Comparison of ENCODE assay signal across 14 cellular contexts in genomic region chr4:11106190-11106589, GRCh38.
DNase-seq lines count a peak whose midpoint lies in the region; ATAC-seq lines count a peak whose summit lies in the region.
"Had no signal": no experiment of that assay in that cellular context is flagged by ENCODE, and none has a peak within 500 bp of the region (broad histone marks: within the 10 kb centered on the region; RNA-seq: fewer than 3 reads in every experiment).

No MANE protein-coding gene starts in this region.

- no peaks in the 10 kb centered on the region for H3K27me3 Mint-ChIP-seq in activated T-helper 17 cell treated with anti-CD3 and anti-CD28 coated beads, Interleukin-2, amount 50 U/mL, for 72 hours
- H3K27me3 Mint-ChIP-seq in stimulated activated naive B cell treated with anti-CD40 and anti-IgM and Interleukin-4, amounts not matched to agents 10 μg/mL and 1 μg/mL and 100 μg/mL, for 72 hours = no peaks in the 10 kb centered on the region
- H3K27me3 Mint-ChIP-seq: T-cell had no signal

- DNase-seq in NCI-H2171 treated with DMSO at 0.1 percent for 48 hours (lab: John Stamatoyannopoulos, UW) (peak; percentile 6), NCI-H2171 (lab: John Stamatoyannopoulos, UW) (no peak), Ammon's horn (ENCODE audit: low spot score) (no peak), dermis blood vessel endothelial cell (no peak)
- no peak for DNase-seq in stimulated activated naive B cell treated with anti-CD40 and anti-IgM and Interleukin-4, amounts not matched to agents 10 μg/mL and 1 μg/mL and 100 μg/mL, for 72 hours
- DNase-seq: activated CD4-positive, alpha-beta T cell treated with anti-CD3 and anti-CD28 coated beads for 1 hour; NCI-H345; nucleus accumbens; T-cell; testis had no signal

- no peaks in the 10 kb centered on the region for H3K4me1 Mint-ChIP-seq in activated T-helper 17 cell treated with anti-CD3 and anti-CD28 coated beads, Interleukin-2, amount 50 U/mL, for 72 hours
- H3K4me1 Mint-ChIP-seq in stimulated activated naive B cell treated with anti-CD40 and anti-IgM and Interleukin-4, amounts not matched to agents 10 μg/mL and 1 μg/mL and 100 μg/mL, for 72 hours = peaks cover 14 to 40% of the 10 kb centered on the region in 2 donors
- H3K4me1 Mint-ChIP-seq: T-cell had no signal

- peak; percentile 70 for ATAC-seq in HG03159 (IDR thresholded peaks at IDR 0.05; ENCODE audit: unreplicated experiment)
- peak; percentile 39 for ATAC-seq in activated T-helper 17 cell treated with anti-CD3 and anti-CD28 coated beads, Interleukin-2, amount 50 U/mL, for 72 hours (replicated peaks)
- peak; percentile 71 to 83 for ATAC-seq in stimulated activated naive B cell treated with anti-CD40 and anti-IgM and Interleukin-4, amounts not matched to agents 10 μg/mL and 1 μg/mL and 100 μg/mL, for 72 hours (replicated peaks)
- ATAC-seq in HG03097 (IDR thresholded peaks at IDR 0.05; ENCODE audit: low FRiP score, unreplicated experiment) = no peak
- ATAC-seq: T-cell had no signal

- H3K27ac Mint-ChIP-seq in activated T-helper 17 cell treated with anti-CD3 and anti-CD28 coated beads, Interleukin-2, amount 50 U/mL, for 72 hours = no peak overlapping the region
- H3K27ac Mint-ChIP-seq in stimulated activated naive B cell treated with anti-CD40 and anti-IgM and Interleukin-4, amounts not matched to agents 10 μg/mL and 1 μg/mL and 100 μg/mL, for 72 hours = no peak overlapping the region
- H3K27ac Mint-ChIP-seq: mesothelial cell of epicardium, T-cell had no signal

- H3K9me3 Mint-ChIP-seq in activated T-helper 17 cell treated with anti-CD3 and anti-CD28 coated beads, Interleukin-2, amount 50 U/mL, for 72 hours = peaks cover 8% of the 10 kb centered on the region
- peaks cover 7 to 12% of the 10 kb centered on the region in 2 donors for H3K9me3 Mint-ChIP-seq in stimulated activated naive B cell treated with anti-CD40 and anti-IgM and Interleukin-4, amounts not matched to agents 10 μg/mL and 1 μg/mL and 100 μg/mL, for 72 hours

- H3K36me3 Mint-ChIP-seq in activated T-helper 17 cell treated with anti-CD3 and anti-CD28 coated beads, Interleukin-2, amount 50 U/mL, for 72 hours (ENCODE audit: low read depth) = no peaks in the 10 kb centered on the region
- peaks cover 5 to 13% of the 10 kb centered on the region in 2 donors for H3K36me3 Mint-ChIP-seq in stimulated activated naive B cell treated with anti-CD40 and anti-IgM and Interleukin-4, amounts not matched to agents 10 μg/mL and 1 μg/mL and 100 μg/mL, for 72 hours
- H3K36me3 Mint-ChIP-seq: mesothelial cell of epicardium, T-cell had no signal

- no peak overlapping the region for H3K4me3 Mint-ChIP-seq in activated T-helper 17 cell treated with anti-CD3 and anti-CD28 coated beads, Interleukin-2, amount 50 U/mL, for 72 hours
- no peak overlapping the region for H3K4me3 Mint-ChIP-seq in stimulated activated naive B cell treated with anti-CD40 and anti-IgM and Interleukin-4, amounts not matched to agents 10 μg/mL and 1 μg/mL and 100 μg/mL, for 72 hours
- H3K4me3 Mint-ChIP-seq: mesothelial cell of epicardium, T-cell had no signal
